ENCODE assay signal across 28 cellular contexts in genomic region chr16:88316151-88316550, GRCh38.
DNase-seq lines count a peak whose midpoint lies in the region; ATAC-seq and TF ChIP-seq lines count a peak whose summit lies in the region.
"Had no signal": no experiment of that assay in that cellular context is flagged by ENCODE, and none has a peak within 500 bp of the region (broad histone marks: within the 10 kb centered on the region; RNA-seq: fewer than 3 reads in every experiment).

No MANE protein-coding gene starts in this region.

- no peaks in the 10 kb centered on the region for H4K20me1 ChIP-seq in PC-3 (ENCODE audit: low read length)

- H3K4me3 Mint-ChIP-seq in stimulated activated memory B cell treated with anti-CD40 and anti-IgM and Interleukin-4, amounts not matched to agents 10 μg/mL and 1 μg/mL and 100 μg/mL, for 72 hours: no peak overlapping the region
- H3K4me3 Mint-ChIP-seq: activated CD4-positive, alpha-beta memory T cell treated with anti-CD3 and anti-CD28 coated beads for 36 hours; activated T-cell treated with anti-CD3 and anti-CD28 coated beads, Interleukin-2, amount 50 U/mL, for 72 hours; natural killer cell; stimulated activated naive CD8-positive, alpha-beta T cell treated with anti-CD3 and anti-CD28 coated beads, Interleukin-15, Interleukin-2, amounts not matched to agents 100 ng/mL and 50 ng/mL, for 24 hours had no signal

- no peaks in the 10 kb centered on the region for H3K9me3 ChIP-seq in PC-3 (ENCODE audit: low read length)
- H3K9me3 ChIP-seq: BE2C, lower lobe of right lung, ovary, testis had no signal

- no peaks in the 10 kb centered on the region for H3F3A ChIP-seq in PC-3 (ENCODE audit: low read length, unreplicated experiment)

- H3K9me2 ChIP-seq in PC-3 (replicated peaks; ENCODE audit: low read length): no peaks in the 10 kb centered on the region

- H3K36me3 ChIP-seq in PC-3 (ENCODE audit: low read depth, low read length): no peaks in the 10 kb centered on the region
- H3K36me3 ChIP-seq: BE2C, lower lobe of right lung, ovary had no signal

- intact Hi-C loops in Right ventricle myocardium superior (cut with DNase I) (no loop called here), left cardiac atrium (cut with DNase I) (no loop called here), PC-3 (cut with micrococcal nuclease) (no loop called here)

- no peaks in the 10 kb centered on the region for H3K79me2 ChIP-seq in PC-3 (ENCODE audit: low read length)

- peak; percentile 30 for DNase-seq in Right ventricle myocardium superior
- no peak for DNase-seq in left cardiac atrium
- no peak for DNase-seq in PC-3
- DNase-seq in effector CD4-positive, alpha-beta T cell: no peak
- DNase-seq in SHP77 (lab: John Stamatoyannopoulos, UW): no peak
- DNase-seq: ACHN; activated CD4-positive, alpha-beta memory T cell treated with anti-CD3 and anti-CD28 coated beads for 36 hours; activated CD4-positive, CD25-positive, alpha-beta regulatory T cell treated with anti-CD3 and anti-CD28 coated beads, Interleukin-2, amount 50 U/mL, for 72 hours; activated T-cell treated with anti-CD3 and anti-CD28 coated beads, Interleukin-2, amount 50 U/mL, for 72 hours; DMS 273 treated with DMSO at 0.1 percent for 48 hours; effector memory CD4-positive, alpha-beta T cell; erythroblast; head of caudate nucleus; lower lobe of right lung; MM.1S; natural killer cell; NCI-H2029; NCI-H524 treated with DMSO at 0.1 percent for 48 hours; stimulated activated CD4-positive, alpha-beta T cell treated with anti-CD3 and anti-CD28 coated beads, Interleukin-1b, Interleukin-23, amount 100 ng/mL, for 48 hours; T-helper 2 cell; testis had no signal

- H3K9me3 Mint-ChIP-seq in stimulated activated memory B cell treated with anti-CD40 and anti-IgM and Interleukin-4, amounts not matched to agents 10 μg/mL and 1 μg/mL and 100 μg/mL, for 72 hours: peaks cover 13% of the 10 kb centered on the region
- H3K9me3 Mint-ChIP-seq: natural killer cell had no signal

- H3K27me3 ChIP-seq in PC-3 (ENCODE audit: low read length): no peaks in the 10 kb centered on the region
- H3K27me3 ChIP-seq: BE2C, ovary, testis had no signal

- TF ChIP-seq CTCF in PC-3 (conservative IDR thresholded peaks at IDR 0.05; ENCODE audit: low read depth, low read length): no peak

- H3K27me3 Mint-ChIP-seq in stimulated activated memory B cell treated with anti-CD40 and anti-IgM and Interleukin-4, amounts not matched to agents 10 μg/mL and 1 μg/mL and 100 μg/mL, for 72 hours: peaks cover 29% of the 10 kb centered on the region

- CTCF ChIA-PET in PC-3 (lab: Charles Lee): no interaction called here

- no peak overlapping the region for H3K4me3 ChIP-seq in PC-3 (ENCODE audit: low read length)
- H3K4me3 ChIP-seq: coronary artery, lower lobe of right lung, ovary, testis had no signal

- no peak overlapping the region for H3K27ac Mint-ChIP-seq in stimulated activated memory B cell treated with anti-CD40 and anti-IgM and Interleukin-4, amounts not matched to agents 10 μg/mL and 1 μg/mL and 100 μg/mL, for 72 hours
- H3K27ac Mint-ChIP-seq: activated CD4-positive, alpha-beta memory T cell treated with anti-CD3 and anti-CD28 coated beads for 36 hours; activated T-cell treated with anti-CD3 and anti-CD28 coated beads, Interleukin-2, amount 50 U/mL, for 72 hours; natural killer cell; stimulated activated naive CD8-positive, alpha-beta T cell treated with anti-CD3 and anti-CD28 coated beads, Interleukin-15, Interleukin-2, amounts not matched to agents 100 ng/mL and 50 ng/mL, for 24 hours had no signal

- peak overlapping the region; percentile 33; the same call in 1 of the 2 replicates for H3K27ac ChIP-seq in PC-3 (ENCODE audit: low read length)
- H3K27ac ChIP-seq: coronary artery, KMS-11, lower lobe of right lung, ovary, testis had no signal

- ATAC-seq in Right ventricle myocardium superior (ENCODE audit: poor library complexity): no peak
- ATAC-seq in left cardiac atrium: no peak
- ATAC-seq in PC-3: peak; percentile 48
- peak; percentile 36 for ATAC-seq in esophagus mucosa
- peak; percentile 13 for ATAC-seq in stimulated activated memory B cell treated with anti-CD40 and anti-IgM and Interleukin-4, amounts not matched to agents 10 μg/mL and 1 μg/mL and 100 μg/mL, for 72 hours
- ATAC-seq: activated T-cell treated with anti-CD3 and anti-CD28 coated beads, Interleukin-2, amount 50 U/mL, for 72 hours; natural killer cell had no signal

- peak overlapping the region; percentile 50; the same call in 1 of the 2 replicates for H2AFZ ChIP-seq in PC-3 (ENCODE audit: low read length)

- peak overlapping the region; percentile 12; the same call in 1 of the 2 replicates for H3K9ac ChIP-seq in PC-3 (ENCODE audit: low read length)
- H3K9ac ChIP-seq: KMS-11 had no signal

- H3K4me1 ChIP-seq in PC-3 (ENCODE audit: insufficient read depth, low read length): peaks cover 12% of the 10 kb centered on the region
- H3K4me1 ChIP-seq: lower lobe of right lung had no signal

- no TSS peak for BruUV-seq in PC-3 (replicated peaks; lab: Mats Ljungman, UMichigan)

- no peaks in the 10 kb centered on the region for H3K36me3 Mint-ChIP-seq in stimulated activated memory B cell treated with anti-CD40 and anti-IgM and Interleukin-4, amounts not matched to agents 10 μg/mL and 1 μg/mL and 100 μg/mL, for 72 hours
- H3K36me3 Mint-ChIP-seq: activated CD4-positive, alpha-beta memory T cell treated with anti-CD3 and anti-CD28 coated beads for 36 hours; natural killer cell had no signal

- POLR2A ChIA-PET in PC-3 (lab: Charles Lee; ENCODE audit: unreplicated experiment): no interaction called here

- no peaks in the 10 kb centered on the region for H3K4me1 Mint-ChIP-seq in stimulated activated memory B cell treated with anti-CD40 and anti-IgM and Interleukin-4, amounts not matched to agents 10 μg/mL and 1 μg/mL and 100 μg/mL, for 72 hours
- H3K4me1 Mint-ChIP-seq: natural killer cell had no signal

- H3K4me2 ChIP-seq in PC-3 (ENCODE audit: low read length): peak overlapping the region; percentile 33; the same call in 1 of the 2 replicates
- H3K4me2 ChIP-seq: KMS-11 had no signal

Comparison
In these comparisons a context has a peak if more than half of its experiments do, and no peak if none do; other contexts are left out.
1. ATAC-seq: peak in PC-3 (single experiment), esophagus mucosa (single experiment) and stimulated activated memory B cell treated with anti-CD40 and anti-IgM and Interleukin-4, amounts not matched to agents 10 μg/mL and 1 μg/mL and 100 μg/mL, for 72 hours (single experiment); none in Right ventricle myocardium superior (single experiment) and left cardiac atrium (0 of 2).